In genomic region chrX:37846934-37847732, GRCh38 we compare ENCODE assay signal across 8 cellular contexts.
DNase-seq lines count a peak whose midpoint lies in the region; ATAC-seq and TF ChIP-seq lines count a peak whose summit lies in the region.

Gene DYNLT3, minus strand, starts transcription at chrX:37847571. Its CDS starts 61 bp downstream, at chrX:37847510.

- peak within 1 kb of the TSS; percentile 64 for H3K27ac Mint-ChIP-seq in dendritic cell treated with granulocyte-macrophage colony-stimulating factor and Interleukin-4, amounts not matched to agents 40 ng/mL and 50 ng/mL, for 4 days

- POLR2A ChIA-PET in AG04449 (lab: Yijun Ruan, JAX): no interaction called here

- peak within 1 kb of the TSS; percentile 65 for H3K4me3 ChIP-seq in AG04449 (ENCODE audit: low read depth, low read length)

- CTCF ChIA-PET in AG04449 (lab: Yijun Ruan, JAX): interaction anchor here (0.8 kb wide), 1 partner anchor 20 kb away, joined by 3 read pairs; no protein-coding TSS in a partner anchor

- TF ChIP-seq CTCF in AG04449 (IDR thresholded peaks at IDR 0.05; ENCODE audit: insufficient read depth, low read length, missing control alignments): no peak

- peaks cover 2% of the 10 kb centered on the region for H3K27me3 Mint-ChIP-seq in dendritic cell treated with granulocyte-macrophage colony-stimulating factor and Interleukin-4, amounts not matched to agents 40 ng/mL and 50 ng/mL, for 4 days

- DNase-seq in AG04449 (ENCODE audit: low read depth, low spot score) (no peak), NCI-H446 treated with DMSO at 0.1 percent for 48 hours (lab: John Stamatoyannopoulos, UW) (peak; percentile 85), left kidney (ENCODE audit: low read depth, low spot score) (peak; percentile 93)
- peak; percentile 71 for DNase-seq in activated CD4-positive, alpha-beta T cell treated with anti-CD3 and anti-CD28 coated beads, Interleukin-2, amount 50 U/mL, for 1 hour
- peak; percentile 52 for DNase-seq in stimulated activated CD4-positive, alpha-beta T cell treated with anti-CD3 and anti-CD28 coated beads, Interleukin-2, amount 100 ng/mL, for 4 hours (ENCODE audit: low read depth)

- no peaks in the 10 kb centered on the region for H3K9me3 Mint-ChIP-seq in dendritic cell treated with granulocyte-macrophage colony-stimulating factor and Interleukin-4, amounts not matched to agents 40 ng/mL and 50 ng/mL, for 4 days

- no peaks in the 10 kb centered on the region for H3K36me3 Mint-ChIP-seq in dendritic cell treated with granulocyte-macrophage colony-stimulating factor and Interleukin-4, amounts not matched to agents 40 ng/mL and 50 ng/mL, for 4 days (ENCODE audit: low read depth)

- peak within 1 kb of the TSS; percentile 71 for H3K4me3 Mint-ChIP-seq in dendritic cell treated with granulocyte-macrophage colony-stimulating factor and Interleukin-4, amounts not matched to agents 40 ng/mL and 50 ng/mL, for 4 days

- intact Hi-C loops in dendritic cell treated with granulocyte-macrophage colony-stimulating factor and Interleukin-4, amounts not matched to agents 40 ng/mL and 50 ng/mL, for 4 days (cut with micrococcal nuclease): no loop called here

- ATAC-seq in GM18907 (IDR thresholded peaks at IDR 0.05; ENCODE audit: unreplicated experiment): peak; percentile 99
- peak; percentile 99 for ATAC-seq in HG03139 (IDR thresholded peaks at IDR 0.05; ENCODE audit: unreplicated experiment)

- peaks cover 5% of the 10 kb centered on the region for H3K4me1 Mint-ChIP-seq in dendritic cell treated with granulocyte-macrophage colony-stimulating factor and Interleukin-4, amounts not matched to agents 40 ng/mL and 50 ng/mL, for 4 days (ENCODE audit: low read depth)
